Comparison of ENCODE assay signal across 9 cellular contexts in the genomic region with DNA sequence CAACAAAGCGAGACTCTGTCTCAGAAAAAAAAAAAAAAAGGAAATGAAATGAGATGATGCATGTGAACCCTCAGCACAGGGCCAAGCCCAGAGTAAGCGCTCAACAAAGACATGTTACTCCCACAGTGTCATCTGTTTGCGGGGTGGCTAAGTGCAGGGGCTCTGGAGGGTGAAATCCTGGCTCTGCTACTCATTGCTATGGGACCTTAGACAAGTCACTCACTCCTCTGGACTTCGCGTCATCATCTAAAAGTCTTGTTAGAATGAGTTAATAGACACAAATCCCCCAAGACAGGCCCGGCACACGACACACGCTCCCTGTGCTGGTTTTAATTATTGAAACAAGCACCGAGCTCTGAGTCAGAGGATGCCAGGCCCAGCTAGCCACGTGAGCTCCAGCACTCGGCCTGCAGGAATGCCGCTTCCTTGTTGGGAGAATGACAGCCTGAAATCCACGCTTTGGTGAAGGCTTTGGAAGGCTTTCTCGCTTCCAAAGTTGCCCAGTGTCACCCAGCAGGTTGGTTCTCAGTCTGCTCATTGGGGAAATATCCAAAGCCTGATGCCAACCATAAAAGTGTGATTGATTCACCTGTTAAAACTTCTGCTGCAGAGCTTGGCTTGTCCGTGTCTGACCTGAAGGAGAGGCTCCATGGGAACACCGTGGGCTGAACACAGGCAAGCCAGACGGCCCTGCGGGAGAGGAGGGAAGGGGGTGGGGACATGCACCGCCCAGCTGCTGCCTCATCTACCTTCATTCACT. TPM values are rescaled to one million over a fixed set of nuclear protein-coding genes. Genes with fewer than 3 reads are reported as not detected.
DNase-seq lines count a peak whose midpoint lies in the region; ATAC-seq and TF ChIP-seq lines count a peak whose summit lies in the region.
"Had no signal": no experiment of that assay in that cellular context is flagged by ENCODE, and none has a peak within 500 bp of the region (broad histone marks: within the 10 kb centered on the region; RNA-seq: fewer than 3 reads in every experiment).

No MANE protein-coding gene starts in this region.

- H3K9ac ChIP-seq in HCT116 (ENCODE audit: low read length) (no peak overlapping the region), SK-N-MC (ENCODE audit: insufficient read length) (no peak overlapping the region)

- TF ChIP-seq POLR2A in HCT116 (IDR thresholded peaks at IDR 0.05; ENCODE audit: borderline replicate concordance, extremely low read depth, insufficient read depth, insufficient read length): no peak

- no peaks in the 10 kb centered on the region for H3K9me3 Mint-ChIP-seq in stimulated activated naive B cell treated with anti-CD40 and anti-IgM and Interleukin-4, amounts not matched to agents 10 μg/mL and 1 μg/mL and 100 μg/mL, for 72 hours
- H3K9me3 Mint-ChIP-seq in activated CD8-positive, alpha-beta memory T cell treated with anti-CD3 and anti-CD28 coated beads, Interleukin-2, amount 10 ng/mL, durations not matched to agents 7 days and 5 days (ENCODE audit: low read depth): no peaks in the 10 kb centered on the region
- no peaks in the 10 kb centered on the region for H3K9me3 Mint-ChIP-seq in CD8-positive, alpha-beta memory T cell

- peaks cover 30 to 34% of the 10 kb centered on the region in 2 donors for H3K27me3 Mint-ChIP-seq in stimulated activated naive B cell treated with anti-CD40 and anti-IgM and Interleukin-4, amounts not matched to agents 10 μg/mL and 1 μg/mL and 100 μg/mL, for 72 hours
- H3K27me3 Mint-ChIP-seq in activated CD8-positive, alpha-beta memory T cell treated with anti-CD3 and anti-CD28 coated beads, Interleukin-2, amount 10 ng/mL, durations not matched to agents 7 days and 5 days: peaks cover 19% of the 10 kb centered on the region
- H3K27me3 Mint-ChIP-seq in CD8-positive, alpha-beta memory T cell: peaks cover 12 to 33% of the 10 kb centered on the region in 2 donors

- H3K36me3 ChIP-seq in HCT116 (ENCODE audit: control insufficient read depth in 1 of 2, insufficient read depth in 2 of 2, low read length in 2 of 2) (no peaks in the 10 kb centered on the region), SK-N-MC (ENCODE audit: insufficient read depth, low read length) (no peaks in the 10 kb centered on the region)
- H3K36me3 ChIP-seq in CD8-positive, alpha-beta memory T cell (ENCODE audit: insufficient read depth, low read length): no peaks in the 10 kb centered on the region

- H3K9me3 ChIP-seq in HCT116 (ENCODE audit: control insufficient read depth in 1 of 2, insufficient read depth in 1 of 2, low read depth in 1 of 2, low read length in 2 of 2) (no peaks in the 10 kb centered on the region), SK-N-MC (ENCODE audit: low read depth, low read length) (no peaks in the 10 kb centered on the region)
- no peaks in the 10 kb centered on the region for H3K9me3 ChIP-seq in CD8-positive, alpha-beta memory T cell (ENCODE audit: low read length)

- no peaks in the 10 kb centered on the region for H3K9me2 ChIP-seq in HCT116 (ENCODE audit: insufficient read depth)

- no peak for TF ChIP-seq RAD21 in HCT116 (IDR thresholded peaks at IDR 0.05; ENCODE audit: low read depth)

- DNase-seq in HCT116 (ENCODE audit: low read depth, low spot score) (no peak), SK-N-MC (ENCODE audit: low read depth, low spot score) (no peak), foreskin keratinocyte (peak; percentile 53 to 85)
- DNase-seq in stimulated activated naive B cell treated with anti-CD40 and anti-IgM and Interleukin-4, amounts not matched to agents 10 μg/mL and 1 μg/mL and 100 μg/mL, for 72 hours: no peak
- DNase-seq in activated CD8-positive, alpha-beta memory T cell treated with anti-CD3 and anti-CD28 coated beads, Interleukin-2, amount 10 ng/mL, durations not matched to agents 7 days and 5 days: no peak
- DNase-seq in CD8-positive, alpha-beta memory T cell: no peak
- no peak for DNase-seq in activated T-cell treated with anti-CD3 and anti-CD28 coated beads, Interleukin-2, amount 50 U/mL, for 1 hour
- DNase-seq: activated CD8-positive, alpha-beta memory T cell treated with anti-CD3 and anti-CD28 coated beads, Interleukin-2, amount 50 U/mL, for 4 hours; NCI-H1048 had no signal

- peak overlapping the region; percentile 15 for H3K4me2 ChIP-seq in HCT116 (ENCODE audit: low read length)

- H3K27ac ChIP-seq in HCT116 (ENCODE audit: low read depth, low read length) (no peak overlapping the region), SK-N-MC (peak overlapping the region; percentile 86), foreskin keratinocyte (no peak overlapping the region)
- H3K27ac ChIP-seq in CD8-positive, alpha-beta memory T cell (ENCODE audit: low read depth, low read length): no peak overlapping the region

- no peak overlapping the region for H3K4me3 ChIP-seq in HCT116 (replicated peaks in 1 of 2; ENCODE audit: low read depth in 1 of 2, low read length in 2 of 2)
- 0 out of 2 replicates have a peak overlapping the region, but pooled peaks have one; percentile 33 for H3K4me3 ChIP-seq in SK-N-MC
- H3K4me3 ChIP-seq in CD8-positive, alpha-beta memory T cell (ENCODE audit: low read length): no peak overlapping the region

- no peaks in the 10 kb centered on the region for H4K20me1 ChIP-seq in HCT116 (ENCODE audit: insufficient read depth)

- H3K4me3 Mint-ChIP-seq in stimulated activated naive B cell treated with anti-CD40 and anti-IgM and Interleukin-4, amounts not matched to agents 10 μg/mL and 1 μg/mL and 100 μg/mL, for 72 hours: no peak overlapping the region
- H3K4me3 Mint-ChIP-seq in activated CD8-positive, alpha-beta memory T cell treated with anti-CD3 and anti-CD28 coated beads, Interleukin-2, amount 10 ng/mL, durations not matched to agents 7 days and 5 days: no peak overlapping the region
- H3K4me3 Mint-ChIP-seq in CD8-positive, alpha-beta memory T cell: no peak overlapping the region

- no peak overlapping the region for H3K27ac Mint-ChIP-seq in stimulated activated naive B cell treated with anti-CD40 and anti-IgM and Interleukin-4, amounts not matched to agents 10 μg/mL and 1 μg/mL and 100 μg/mL, for 72 hours
- no peak overlapping the region for H3K27ac Mint-ChIP-seq in activated CD8-positive, alpha-beta memory T cell treated with anti-CD3 and anti-CD28 coated beads, Interleukin-2, amount 10 ng/mL, durations not matched to agents 7 days and 5 days
- no peak overlapping the region for H3K27ac Mint-ChIP-seq in CD8-positive, alpha-beta memory T cell

- intact Hi-C loops in HCT116 (cut with micrococcal nuclease): no loop called here

- RAD21 ChIA-PET in HCT116 (lab: Charles Lee; ENCODE audit: low non-redundant PET in 1 of 2, low total read pairs in 2 of 2, uncharacterized antibody in 2 of 2, unreplicated experiment in 2 of 2): interaction anchor here in 1 of 2 experiments (0.6 kb wide), 1 partner anchor 86 kb away, joined by 3 read pairs; no protein-coding TSS in a partner anchor

- CTCF ChIA-PET in HCT116 (lab: Charles Lee): interaction anchor here (0.7 to 1.1 kb wide), 2 partner anchors 19 to 62 kb away, joined by 3 read pairs; no protein-coding TSS in a partner anchor
- CTCF ChIA-PET in activated CD8-positive, alpha-beta memory T cell treated with anti-CD3 and anti-CD28 coated beads, Interleukin-2, amount 10 ng/mL, durations not matched to agents 7 days and 5 days (lab: Charles Lee): no interaction called here
- CTCF ChIA-PET in CD8-positive, alpha-beta memory T cell (lab: Charles Lee): no interaction called here

- H3K27me3 ChIP-seq in HCT116 (ENCODE audit: insufficient read depth, low read length): no peaks in the 10 kb centered on the region
- H3K27me3 ChIP-seq in foreskin keratinocyte: peaks cover 28% of the 10 kb centered on the region
- peaks cover 4% of the 10 kb centered on the region for H3K27me3 ChIP-seq in CD8-positive, alpha-beta memory T cell (ENCODE audit: insufficient read depth, low read length, poor library complexity, severe bottlenecking)

- no peaks in the 10 kb centered on the region for H3K79me2 ChIP-seq in HCT116 (ENCODE audit: insufficient read depth, low read length)

- peak overlapping the region; percentile 53 for H2AFZ ChIP-seq in HCT116 (ENCODE audit: low read depth, low read length, poor library complexity, severe bottlenecking)

- BruUV-seq in HCT116 (replicated peaks; lab: Mats Ljungman, UMichigan): no TSS peak

- POLR2A ChIA-PET in HCT116 (lab: Charles Lee): no interaction called here
- POLR2A ChIA-PET in CD8-positive, alpha-beta memory T cell (lab: Charles Lee): interaction anchor here (0.7 kb wide), 1 partner anchor 1374 kb away, joined by 5 read pairs; no protein-coding TSS in a partner anchor

- H3K4me1 Mint-ChIP-seq in stimulated activated naive B cell treated with anti-CD40 and anti-IgM and Interleukin-4, amounts not matched to agents 10 μg/mL and 1 μg/mL and 100 μg/mL, for 72 hours: peaks cover 7 to 16% of the 10 kb centered on the region in 2 donors
- H3K4me1 Mint-ChIP-seq in activated CD8-positive, alpha-beta memory T cell treated with anti-CD3 and anti-CD28 coated beads, Interleukin-2, amount 10 ng/mL, durations not matched to agents 7 days and 5 days: no peaks in the 10 kb centered on the region
- no peaks in the 10 kb centered on the region for H3K4me1 Mint-ChIP-seq in CD8-positive, alpha-beta memory T cell

- ATAC-seq in HCT116 (peak; percentile 56; the same call in 1 of the 2 replicates), foreskin keratinocyte (peak; percentile 79)
- ATAC-seq in stimulated activated naive B cell treated with anti-CD40 and anti-IgM and Interleukin-4, amounts not matched to agents 10 μg/mL and 1 μg/mL and 100 μg/mL, for 72 hours (replicated peaks): peak; percentile 91 to 92
- ATAC-seq in activated CD8-positive, alpha-beta memory T cell treated with anti-CD3 and anti-CD28 coated beads, Interleukin-2, amount 10 ng/mL, durations not matched to agents 7 days and 5 days: no peak

- no peaks in the 10 kb centered on the region for H3K36me3 Mint-ChIP-seq in stimulated activated naive B cell treated with anti-CD40 and anti-IgM and Interleukin-4, amounts not matched to agents 10 μg/mL and 1 μg/mL and 100 μg/mL, for 72 hours
- no peaks in the 10 kb centered on the region for H3K36me3 Mint-ChIP-seq in activated CD8-positive, alpha-beta memory T cell treated with anti-CD3 and anti-CD28 coated beads, Interleukin-2, amount 10 ng/mL, durations not matched to agents 7 days and 5 days
- no peaks in the 10 kb centered on the region for H3K36me3 Mint-ChIP-seq in CD8-positive, alpha-beta memory T cell

- TF ChIP-seq CTCF in HCT116 (IDR thresholded peaks at IDR 0.05 in 2 of 3, conservative IDR thresholded peaks at IDR 0.05 in 1 of 3; ENCODE audit: borderline replicate concordance in 1 of 3, insufficient read depth in 1 of 3, low read depth in 2 of 3, low read length in 2 of 3): no peak
- TF ChIP-seq CTCF in foreskin keratinocyte (conservative IDR thresholded peaks at IDR 0.05): no peak

- H3K4me1 ChIP-seq in HCT116 (ENCODE audit: control insufficient read depth in 1 of 2, insufficient read depth in 2 of 2, low read length in 2 of 2): peaks cover 2 to 12% of the 10 kb centered on the region in 2 experiments; a peak in 3 of 4 replicates
- H3K4me1 ChIP-seq in foreskin keratinocyte: no peaks in the 10 kb centered on the region
- H3K4me1 ChIP-seq in CD8-positive, alpha-beta memory T cell (ENCODE audit: insufficient read depth, low read length): no peaks in the 10 kb centered on the region

RNA-seq across cellular contexts. Expression of a gene that starts 36.7 kb away (rescaled TPM):
- total RNA-seq in HCT116 (2021; ENCODE audit: unreplicated experiment) (155 TPM), foreskin keratinocyte (155 and 178 TPM in 2 replicates)
- polyA plus RNA-seq in HCT116 (2012): 81.8 and 102 TPM in 2 replicates
- polyA plus RNA-seq in foreskin keratinocyte: 101 and 125 TPM in 2 replicates
- 100 to 1,000 TPM; 175 to 184 TPM for total RNA-seq in activated CD8-positive, alpha-beta memory T cell treated with anti-CD3 and anti-CD28 coated beads, Interleukin-2, amount 10 ng/mL, durations not matched to agents 7 days and 5 days
- total RNA-seq in CD8-positive, alpha-beta memory T cell: 100 to 1,000 TPM; 215 to 239 TPM
- polyA plus RNA-seq in CD8-positive, alpha-beta memory T cell: 74.5 TPM

Comparison
In these comparisons a context has a peak if more than half of its experiments do, and no peak if none do; other contexts are left out.
1. DNase-seq: peak in foreskin keratinocyte (2 of 2); none in HCT116 (single experiment), SK-N-MC (single experiment), stimulated activated naive B cell treated with anti-CD40 and anti-IgM and Interleukin-4, amounts not matched to agents 10 μg/mL and 1 μg/mL and 100 μg/mL, for 72 hours (single experiment), activated CD8-positive, alpha-beta memory T cell treated with anti-CD3 and anti-CD28 coated beads, Interleukin-2, amount 10 ng/mL, durations not matched to agents 7 days and 5 days (single experiment), CD8-positive, alpha-beta memory T cell (0 of 5) and activated T-cell treated with anti-CD3 and anti-CD28 coated beads, Interleukin-2, amount 50 U/mL, for 1 hour (single experiment).